In genomic region chr11:64268687-64269379, GRCh38 we compare ENCODE assay signal across 1 cellular context.
A peak's percentile ranks its signal among the peaks of the same experiment; 100 is the strongest.
TF ChIP-seq lines count a peak whose summit lies in the region.

No MANE protein-coding gene starts in this region.

TF ChIP-seq in K562, 482 proteins besides CTCF, POLR2A, EP300 and RAD21 (continued from another document):
- TF ChIP-seq PRDM10 (IDR thresholded peaks at IDR 0.05; ENCODE audit: partially characterized antibody): peak; percentile 55
- TF ChIP-seq ZNF740 (CRISPR knock-in tag; IDR thresholded peaks at IDR 0.05): peak; percentile 31; the same call in 1 of the 2 replicates
- TF ChIP-seq ZNF740 (tag; IDR thresholded peaks at IDR 0.05): peak in 1 of 2 experiments; percentile 68; a peak in 1 of 4 replicates
- TF ChIP-seq BHLHE40 (IDR thresholded peaks at IDR 0.05; ENCODE audit: low read length): no peak
- TF ChIP-seq YY1 (IDR thresholded peaks at IDR 0.05; ENCODE audit: borderline replicate concordance in 1 of 3, control insufficient read depth in 1 of 3, extremely low read depth in 1 of 3, insufficient read depth in 3 of 3, insufficient read length in 1 of 3, insufficient replicate concordance in 2 of 3, low read depth in 1 of 3, low read length in 2 of 3): peak in 2 of 3 experiments; percentile 6 to 35
- no peak for TF ChIP-seq SMAD1 (IDR thresholded peaks at IDR 0.05; ENCODE audit: low read depth, low read length, partially characterized antibody)
- peak; percentile 54; the same call in 1 of the 2 replicates for TF ChIP-seq ADNP (tag; IDR thresholded peaks at IDR 0.05)
- peak; percentile 53; the same call in 1 of the 2 replicates for TF ChIP-seq GTF2E2 (tag; IDR thresholded peaks at IDR 0.05)
- peak in 1 of 2 experiments; percentile 13; a peak in 1 of 4 replicates for TF ChIP-seq BCLAF1 (IDR thresholded peaks at IDR 0.05; ENCODE audit: borderline replicate concordance in 1 of 2, control insufficient read depth in 1 of 2, low read depth in 2 of 2, low read length in 1 of 2)
- no peak for TF ChIP-seq NFE2 (IDR thresholded peaks at IDR 0.05; ENCODE audit: low read depth)
- peak; percentile 37 for TF ChIP-seq KDM5B (IDR thresholded peaks at IDR 0.05; ENCODE audit: insufficient replicate concordance, low read depth, low read length)
- 0 out of 2 replicates have a peak, but pooled peaks have one; percentile 24 for TF ChIP-seq ZNF707 (CRISPR knock-in tag; conservative IDR thresholded peaks at IDR 0.05)
- peak; percentile 82 for TF ChIP-seq GTF3C2 (IDR thresholded peaks at IDR 0.05; ENCODE audit: borderline replicate concordance, extremely low read depth, insufficient read length)
- TF ChIP-seq TAF9B (IDR thresholded peaks at IDR 0.05; ENCODE audit: partially characterized antibody): peak; percentile 32
- TF ChIP-seq GATA2 (CRISPR knock-in tag; IDR thresholded peaks at IDR 0.05): peak; percentile 50; the same call in 1 of the 2 replicates
- peak; percentile 78 for TF ChIP-seq MYNN (IDR thresholded peaks at IDR 0.05)
- no peak for TF ChIP-seq MYNN (CRISPR knock-in tag; IDR thresholded peaks at IDR 0.05)
- TF ChIP-seq NUFIP1 (IDR thresholded peaks at IDR 0.05; ENCODE audit: partially characterized antibody): no peak
- peak; percentile 16; the same call in 1 of the 2 replicates for TF ChIP-seq ZNF232 (CRISPR knock-in tag; IDR thresholded peaks at IDR 0.05)
- TF ChIP-seq HDAC3 (IDR thresholded peaks at IDR 0.05; ENCODE audit: borderline replicate concordance, partially characterized antibody): no peak
